8 cellular contexts compared by ENCODE assay signal in the genomic region with DNA sequence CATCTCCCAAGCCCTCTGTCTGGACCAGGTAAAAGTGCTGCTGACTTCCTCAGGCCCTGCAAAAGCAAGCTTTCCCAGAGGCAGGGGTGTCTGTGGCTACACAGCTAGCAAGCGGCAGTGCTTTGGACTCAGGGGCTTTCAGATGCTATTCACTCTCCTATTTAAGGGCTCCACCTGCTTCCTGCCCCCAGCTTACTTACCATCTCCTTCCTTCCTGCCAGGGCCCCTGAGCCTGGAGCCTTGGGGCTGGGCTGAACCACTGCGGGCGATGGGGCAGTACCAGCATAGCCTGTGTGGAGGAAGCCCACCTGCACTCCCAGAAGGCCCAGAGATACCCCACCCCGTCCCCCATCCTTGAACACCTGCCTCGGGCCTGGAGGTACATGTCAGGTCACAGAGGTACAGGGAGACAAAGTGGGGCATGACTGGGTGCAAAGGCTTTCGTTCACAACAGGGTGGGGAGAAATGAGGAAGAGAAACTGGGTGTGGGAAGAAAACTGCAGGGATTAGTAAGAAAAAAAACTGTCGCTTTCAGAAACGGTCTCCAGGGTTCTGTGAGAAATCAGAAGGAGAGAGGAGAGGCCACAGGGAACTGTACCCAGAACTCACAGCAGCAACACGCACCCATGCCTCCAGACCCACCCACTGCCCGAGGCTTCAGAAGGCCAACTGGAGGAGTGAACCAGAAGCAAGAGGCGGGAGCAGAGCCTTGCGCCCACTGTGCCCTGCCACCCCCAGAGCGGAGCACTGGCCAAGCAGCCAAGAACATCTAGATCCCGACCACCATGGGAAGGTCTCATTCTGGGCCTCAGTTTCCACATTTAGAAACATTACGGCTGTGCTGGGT. TPM values are rescaled to one million over a fixed set of nuclear protein-coding genes. Genes with fewer than 3 reads are reported as not detected.
A peak's percentile ranks its signal among the peaks of the same experiment; 100 is the strongest.
DNase-seq lines count a peak whose midpoint lies in the region; ATAC-seq and TF ChIP-seq lines count a peak whose summit lies in the region.

No MANE protein-coding gene starts in this region.

- no peak overlapping the region for H3K23ac ChIP-seq in trophoblast cell (ENCODE audit: low read length)

- peaks cover 44% of the 10 kb centered on the region for H3F3A ChIP-seq in SU-DHL-6 (ENCODE audit: insufficient read depth)

- no peak overlapping the region for H4K8ac ChIP-seq in trophoblast cell (ENCODE audit: low read depth, low read length)

- CTCF ChIA-PET in activated naive CD4-positive, alpha-beta T cell treated with anti-CD3 and anti-CD28 coated beads for 36 hours (lab: Charles Lee) = interaction anchor here (1.3 kb wide), 1 partner anchor 18 kb away, joined by 4 read pairs; no protein-coding TSS in a partner anchor

- H4K20me1 ChIP-seq in SU-DHL-6 (ENCODE audit: low read depth, low read length) = no peaks in the 10 kb centered on the region

- no peak overlapping the region for H2BK120ac ChIP-seq in trophoblast cell (ENCODE audit: insufficient read depth, low read length, poor library complexity)

- no CpG with 5 or more reads among the region's 15 CpGs for WGBS in trophoblast cell (ENCODE audit: extremely low coverage, insufficient coverage, insufficient read length)
- whole genome bisulfite sequencing in prostate gland = 86% methylated on average over 15 of the region's 15 CpGs

- peak overlapping the region; percentile 99 for H3K27ac ChIP-seq in SU-DHL-6 (ENCODE audit: low read depth, low read length)
- peak overlapping the region; percentile 39 for H3K27ac ChIP-seq in layer of hippocampus (ENCODE audit: low read depth, low read length)
- no peak overlapping the region for H3K27ac ChIP-seq in trophoblast cell (ENCODE audit: low read depth, low read length)
- no peak overlapping the region for H3K27ac ChIP-seq in prostate gland

- peak; percentile 34 for DNase-seq in activated naive CD4-positive, alpha-beta T cell treated with anti-CD3 and anti-CD28 coated beads for 36 hours
- DNase-seq in activated naive CD4-positive, alpha-beta T cell treated with anti-CD3 and anti-CD28 coated beads, Interleukin-2, amount 50 U/mL, for 16 hours = no peak
- DNase-seq in amniotic stem cell (lab: John Stamatoyannopoulos, UW) (no peak), trophoblast cell (no peak), prostate gland (ENCODE audit: low spot score) (no peak)

- H3K9me2 ChIP-seq in SU-DHL-6 (replicated peaks; ENCODE audit: insufficient read depth, low read length) = no peaks in the 10 kb centered on the region

- peak; percentile 52 for ATAC-seq in HG02973 (IDR thresholded peaks at IDR 0.05; ENCODE audit: unreplicated experiment)

- no peaks in the 10 kb centered on the region for H3K27me3 Mint-ChIP-seq in activated naive CD4-positive, alpha-beta T cell treated with anti-CD3 and anti-CD28 coated beads for 36 hours (ENCODE audit: low read depth)

- H3K14ac ChIP-seq in trophoblast cell (ENCODE audit: low read length) = no peak overlapping the region

- H4K12ac ChIP-seq in trophoblast cell (ENCODE audit: low read depth, low read length) = no peak overlapping the region

- H3K9ac ChIP-seq in SU-DHL-6 (ENCODE audit: low read length) (peak overlapping the region; percentile 66), trophoblast cell (ENCODE audit: low read length) (no peak overlapping the region)

- H4K91ac ChIP-seq in trophoblast cell (ENCODE audit: low read depth, low read length) = no peak overlapping the region

- H3K79me1 ChIP-seq in trophoblast cell (ENCODE audit: low read length) = no peaks in the 10 kb centered on the region

- H3K4me1 Mint-ChIP-seq in activated naive CD4-positive, alpha-beta T cell treated with anti-CD3 and anti-CD28 coated beads for 36 hours (ENCODE audit: low read depth) = peaks cover 49% of the 10 kb centered on the region

- TF ChIP-seq CTCF in SU-DHL-6 (IDR thresholded peaks at IDR 0.05; ENCODE audit: insufficient read depth, low read length, poor library complexity, severe bottlenecking) = no peak
- no peak for TF ChIP-seq CTCF in prostate gland (IDR thresholded peaks at IDR 0.05)

- H3K4ac ChIP-seq in trophoblast cell (ENCODE audit: low read depth, low read length) = no peak overlapping the region

- no peak overlapping the region for H2BK5ac ChIP-seq in trophoblast cell (ENCODE audit: low read depth, low read length, poor library complexity)

- H3K79me2 ChIP-seq in SU-DHL-6 (ENCODE audit: insufficient read depth, low read length) (peaks cover 42% of the 10 kb centered on the region), trophoblast cell (ENCODE audit: control insufficient read depth, insufficient read depth, low read length, poor library complexity) (no peaks in the 10 kb centered on the region)

- H2AK5ac ChIP-seq in trophoblast cell (ENCODE audit: low read length) = no peak overlapping the region

- intact Hi-C loops in activated naive CD4-positive, alpha-beta T cell treated with anti-CD3 and anti-CD28 coated beads for 36 hours (cut with micrococcal nuclease) = loop anchor here (5.0 kb wide), 1 partner anchor 395 kb away; no protein-coding TSS in a partner anchor
- intact Hi-C loops in prostate gland (cut with DNase I) = no loop called here

- H3K27ac Mint-ChIP-seq in activated naive CD4-positive, alpha-beta T cell treated with anti-CD3 and anti-CD28 coated beads for 36 hours = peak overlapping the region; percentile 73

- peak overlapping the region; percentile 42 for H3K4me3 ChIP-seq in SU-DHL-6 (ENCODE audit: insufficient read depth, low read length, poor library complexity, severe bottlenecking)
- H3K4me3 ChIP-seq in trophoblast cell (ENCODE audit: low read depth, low read length) = no peak overlapping the region
- no peak overlapping the region for H3K4me3 ChIP-seq in prostate gland

- H3K36me3 Mint-ChIP-seq in activated naive CD4-positive, alpha-beta T cell treated with anti-CD3 and anti-CD28 coated beads for 36 hours (ENCODE audit: low read depth) = peaks cover 23% of the 10 kb centered on the region

- H3K9me3 ChIP-seq in SU-DHL-6 (ENCODE audit: insufficient read depth, low read length) (0 out of 2 replicates have a peak, but pooled peaks cover 4% of the 10 kb centered on the region), trophoblast cell (ENCODE audit: insufficient read depth, low read depth, low read length) (no peaks in the 10 kb centered on the region), prostate gland (no peaks in the 10 kb centered on the region)

- no peaks in the 10 kb centered on the region for H3K9me3 Mint-ChIP-seq in activated naive CD4-positive, alpha-beta T cell treated with anti-CD3 and anti-CD28 coated beads for 36 hours

- H3K27me3 ChIP-seq in SU-DHL-6 (ENCODE audit: low read length) (no peaks in the 10 kb centered on the region), layer of hippocampus (ENCODE audit: control insufficient read depth, insufficient read depth, low read length) (no peaks in the 10 kb centered on the region), trophoblast cell (ENCODE audit: insufficient read depth, low read length) (no peaks in the 10 kb centered on the region), prostate gland (replicated peaks; ENCODE audit: insufficient read depth) (no peaks in the 10 kb centered on the region)

- H3K4me1 ChIP-seq in trophoblast cell (ENCODE audit: control insufficient read depth in 1 of 2, insufficient read depth in 2 of 2, low read length in 2 of 2) (peaks cover 15 to 16% of the 10 kb centered on the region in 2 experiments), prostate gland (replicated peaks) (peaks cover 8% of the 10 kb centered on the region)

- H2BK12ac ChIP-seq in trophoblast cell (ENCODE audit: low read length) = no peak overlapping the region

- peaks cover 13% of the 10 kb centered on the region for H3K36me3 ChIP-seq in SU-DHL-6 (ENCODE audit: low read length)
- H3K36me3 ChIP-seq in trophoblast cell (ENCODE audit: control insufficient read depth in 1 of 2, insufficient read depth in 2 of 2, low read length in 2 of 2) = peaks cover 40 to 46% of the 10 kb centered on the region in 2 experiments
- peaks cover 5 to 17% of the 10 kb centered on the region in 2 donors for H3K36me3 ChIP-seq in prostate gland

- H2AFZ ChIP-seq in SU-DHL-6 (ENCODE audit: low read depth, low read length, severe bottlenecking) (no peak overlapping the region), trophoblast cell (ENCODE audit: insufficient read depth, low read length, poor library complexity) (no peak overlapping the region)

- H3K18ac ChIP-seq in trophoblast cell (ENCODE audit: low read length) = no peak overlapping the region

- H3K4me2 ChIP-seq in SU-DHL-6 (ENCODE audit: low read depth, low read length, poor library complexity, severe bottlenecking) = peak overlapping the region; percentile 68
- H3K4me2 ChIP-seq in trophoblast cell (ENCODE audit: low read length) = no peak overlapping the region

- no peak for TF ChIP-seq POLR2A in prostate gland (IDR thresholded peaks at IDR 0.05)

- no peak overlapping the region for H3K4me3 Mint-ChIP-seq in activated naive CD4-positive, alpha-beta T cell treated with anti-CD3 and anti-CD28 coated beads for 36 hours

RNA-seq across cellular contexts. Expression of a gene that starts 49.5 kb away (rescaled TPM):
- total RNA-seq in activated naive CD4-positive, alpha-beta T cell treated with anti-CD3 and anti-CD28 coated beads for 36 hours = 10 to 100 TPM; 37.6 to 43.0 TPM
- polyA plus RNA-seq in trophoblast cell (2013) = 47.9 and 48.1 TPM in 2 replicates
- total RNA-seq in prostate gland = 10 to 100 TPM; 34.6 to 78.7 TPM

RNA-seq across cellular contexts. Expression of a gene that starts 49.6 kb away (rescaled TPM):
- not detected for total RNA-seq in activated naive CD4-positive, alpha-beta T cell treated with anti-CD3 and anti-CD28 coated beads for 36 hours
- polyA plus RNA-seq in trophoblast cell (2013) = 9.5 and 11.3 TPM in 2 replicates
- total RNA-seq in prostate gland = 10 to 100 TPM in 1 of 2 donors, 1 to 10 TPM in 1; 1.3 to 10.8 TPM

RNA-seq across cellular contexts. Expression of a gene that starts 52.4 kb away (rescaled TPM):
- 10 to 100 TPM; 85.0 to 92.4 TPM for total RNA-seq in activated naive CD4-positive, alpha-beta T cell treated with anti-CD3 and anti-CD28 coated beads for 36 hours
- 18.1 and 18.9 TPM in 2 replicates for polyA plus RNA-seq in trophoblast cell (2013)
- 10 to 100 TPM; 25.8 to 53.5 TPM for total RNA-seq in prostate gland

Comparison
In these comparisons a context has a peak if more than half of its experiments do, and no peak if none do; other contexts are left out.
1. H3K27ac ChIP-seq: peak in SU-DHL-6 (single experiment) and layer of hippocampus (single experiment); none in trophoblast cell (single experiment) and prostate gland (0 of 2).